ENCODE assay signal across 10 cellular contexts in genomic region chr9:93587651-93588347, GRCh38. TPM values are rescaled to one million over a fixed set of nuclear protein-coding genes. Genes with fewer than 3 reads are reported as not detected.
DNase-seq lines count a peak whose midpoint lies in the region; ATAC-seq lines count a peak whose summit lies in the region.
"Had no signal": no experiment of that assay in that cellular context is flagged by ENCODE, and none has a peak within 500 bp of the region (broad histone marks: within the 10 kb centered on the region; RNA-seq: fewer than 3 reads in every experiment).

No MANE protein-coding gene starts in this region.

- 89 to 90% methylated on average over 11 of the region's 11 CpGs for WGBS in aorta, 2 donors

- no peak for DNase-seq in Right ventricle myocardium superior
- no peak for DNase-seq in Right ventricle myocardium inferior (ENCODE audit: missing footprints)
- DNase-seq in dermis blood vessel endothelial cell, result peak; percentile 37
- DNase-seq in left lobe of liver (ENCODE audit: low spot score), result peak; percentile 42
- DNase-seq in aorta, result peak; percentile 47 to 67
- no peak for DNase-seq in HK-2 (ENCODE audit: unreplicated experiment)
- DNase-seq in stimulated activated CD4-positive, alpha-beta T cell treated with anti-CD3 and anti-CD28 coated beads, Interleukin-4, amount 100 ng/mL, for 24 hours, result no peak
- DNase-seq: activated CD4-positive, alpha-beta T cell treated with anti-CD3 and anti-CD28 coated beads for 4 hours; GOT3 had no signal

- no peak overlapping the region for H3K4me3 ChIP-seq in aorta (ENCODE audit: low read length in 2 of 2)

- ATAC-seq in Right ventricle myocardium superior (ENCODE audit: poor library complexity) (peak; percentile 3), Right ventricle myocardium inferior (no peak), left lobe of liver (peak; percentile 47), aorta (ENCODE audit: low FRiP score) (peak; percentile 24), GM19463 (IDR thresholded peaks at IDR 0.05; ENCODE audit: unreplicated experiment) (no peak)

- no peaks in the 10 kb centered on the region for H3K36me3 ChIP-seq in aorta (ENCODE audit: control insufficient read depth in 1 of 2, insufficient read depth in 2 of 2, low read length in 1 of 2)

- no peak overlapping the region for H3K27ac ChIP-seq in aorta (ENCODE audit: low read depth in 1 of 2, low read length in 2 of 2)

- no peaks in the 10 kb centered on the region for H3K27me3 ChIP-seq in aorta (ENCODE audit: control insufficient read depth in 1 of 2, insufficient read depth in 2 of 2, low read length in 1 of 2)

- no peaks in the 10 kb centered on the region for H3K4me1 ChIP-seq in aorta (ENCODE audit: control insufficient read depth in 1 of 2, insufficient read depth in 2 of 2, low read length in 2 of 2)

- intact Hi-C loops in Right ventricle myocardium superior (cut with DNase I), result no loop called here
- intact Hi-C loops in Right ventricle myocardium inferior (cut with DNase I), result no loop called here
- intact Hi-C loops in aorta (cut with DNase I), result no loop called here

- no peaks in the 10 kb centered on the region for H3K9me3 ChIP-seq in aorta (ENCODE audit: control insufficient read depth, low read length)

RNA-seq across cellular contexts. Expression of gene PHF2, which starts 11.4 kb away (rescaled TPM):
- total RNA-seq in Right ventricle myocardium superior (25.4 TPM), Right ventricle myocardium inferior (28.7 TPM), dermis blood vessel endothelial cell (16.0 and 16.3 TPM in 2 replicates), left lobe of liver (7.3 TPM), aorta (10 to 100 TPM; 29.2 to 32.4 TPM)
- 10 to 100 TPM; 10.3 to 26.7 TPM for polyA plus RNA-seq in aorta

Comparison
In these comparisons a context has a peak if more than half of its experiments do, and no peak if none do; other contexts are left out.
1. ATAC-seq: peak in Right ventricle myocardium superior (single experiment), left lobe of liver (single experiment) and aorta (single experiment); none in Right ventricle myocardium inferior (single experiment) and GM19463 (single experiment).
2. DNase-seq: peak in dermis blood vessel endothelial cell (single experiment), left lobe of liver (single experiment) and aorta (2 of 2); none in Right ventricle myocardium superior (single experiment), Right ventricle myocardium inferior (single experiment), HK-2 (single experiment) and stimulated activated CD4-positive, alpha-beta T cell treated with anti-CD3 and anti-CD28 coated beads, Interleukin-4, amount 100 ng/mL, for 24 hours (single experiment).